Comparison of ENCODE assay signal across 9 cellular contexts in genomic region chr4:4182835-4183568, GRCh38. TPM values are rescaled to one million over a fixed set of nuclear protein-coding genes. Genes with fewer than 3 reads are reported as not detected.
DNase-seq lines count a peak whose midpoint lies in the region; ATAC-seq and FAIRE-seq lines count a peak whose summit lies in the region.
"Had no signal": no experiment of that assay in that cellular context is flagged by ENCODE, and none has a peak within 500 bp of the region (broad histone marks: within the 10 kb centered on the region; RNA-seq: fewer than 3 reads in every experiment).

No MANE protein-coding gene starts in this region.

- DNase-seq in D341Med (ENCODE audit: low spot score): peak; percentile 54
- DNase-seq in GM19239 (ENCODE audit: insufficient read length, low spot score): peak; percentile 9
- peak; percentile 44 for DNase-seq in activated CD4-positive, alpha-beta memory T cell treated with anti-CD3 and anti-CD28 coated beads, Interleukin-2, amount 10 ng/mL, durations not matched to agents 7 days and 5 days
- DNase-seq in inferior parietal cortex (ENCODE audit: extremely low spot score): peak; percentile 4
- DNase-seq in dedifferentiated amniotic fluid mesenchymal stem cell (ENCODE audit: extremely low spot score): no peak
- DNase-seq in posterior vena cava (ENCODE audit: low spot score): no peak

- H3K4me1 Mint-ChIP-seq in activated CD4-positive, alpha-beta memory T cell treated with anti-CD3 and anti-CD28 coated beads, Interleukin-2, amount 10 ng/mL, durations not matched to agents 7 days and 5 days: no peaks in the 10 kb centered on the region

- H3K4me3 Mint-ChIP-seq in activated CD4-positive, alpha-beta memory T cell treated with anti-CD3 and anti-CD28 coated beads, Interleukin-2, amount 10 ng/mL, durations not matched to agents 7 days and 5 days: no peak overlapping the region

- CTCF ChIA-PET in activated CD4-positive, alpha-beta memory T cell treated with anti-CD3 and anti-CD28 coated beads, Interleukin-2, amount 10 ng/mL, durations not matched to agents 7 days and 5 days (lab: Charles Lee): interaction anchor here (0.6 to 1.5 kb wide), 10 partner anchors 8 to 336 kb away, joined by 3 to 5 read pairs (median 3); no protein-coding TSS in a partner anchor

- intact Hi-C loops in posterior vena cava (cut with DNase I): no loop called here

- POLR2A ChIA-PET in activated CD4-positive, alpha-beta memory T cell treated with anti-CD3 and anti-CD28 coated beads, Interleukin-2, amount 10 ng/mL, durations not matched to agents 7 days and 5 days (lab: Charles Lee): no interaction called here

- H3K27ac Mint-ChIP-seq in activated CD4-positive, alpha-beta memory T cell treated with anti-CD3 and anti-CD28 coated beads, Interleukin-2, amount 10 ng/mL, durations not matched to agents 7 days and 5 days: no peak overlapping the region

- H3K36me3 Mint-ChIP-seq in activated CD4-positive, alpha-beta memory T cell treated with anti-CD3 and anti-CD28 coated beads, Interleukin-2, amount 10 ng/mL, durations not matched to agents 7 days and 5 days (ENCODE audit: low read depth): no peaks in the 10 kb centered on the region

- peaks cover 11% of the 10 kb centered on the region for H3K27me3 Mint-ChIP-seq in activated CD4-positive, alpha-beta memory T cell treated with anti-CD3 and anti-CD28 coated beads, Interleukin-2, amount 10 ng/mL, durations not matched to agents 7 days and 5 days

- FAIRE-seq in GM19239 (lab: Jason Lieb, UNC): peak; percentile 72

- no peaks in the 10 kb centered on the region for H3K9me3 Mint-ChIP-seq in activated CD4-positive, alpha-beta memory T cell treated with anti-CD3 and anti-CD28 coated beads, Interleukin-2, amount 10 ng/mL, durations not matched to agents 7 days and 5 days

- ATAC-seq in HG02623 (IDR thresholded peaks at IDR 0.05; ENCODE audit: unreplicated experiment): no peak
- no peak for ATAC-seq in GM18520 (IDR thresholded peaks at IDR 0.05; ENCODE audit: unreplicated experiment)

RNA-seq across cellular contexts. Expression of gene OTOP1, which starts 43.7 kb away (rescaled TPM):
- not detected for total RNA-seq in activated CD4-positive, alpha-beta memory T cell treated with anti-CD3 and anti-CD28 coated beads, Interleukin-2, amount 10 ng/mL, durations not matched to agents 7 days and 5 days
- not detected for total RNA-seq in posterior vena cava
- total RNA-seq: mononuclear cell had no signal

Comparison
In these comparisons a context has a peak if more than half of its experiments do, and no peak if none do; other contexts are left out.
1. DNase-seq: peak in D341Med (single experiment), GM19239 (single experiment), activated CD4-positive, alpha-beta memory T cell treated with anti-CD3 and anti-CD28 coated beads, Interleukin-2, amount 10 ng/mL, durations not matched to agents 7 days and 5 days (single experiment) and inferior parietal cortex (single experiment); none in dedifferentiated amniotic fluid mesenchymal stem cell (single experiment) and posterior vena cava (single experiment).